Comparison of ENCODE assay signal across 18 cellular contexts in the genomic region with DNA sequence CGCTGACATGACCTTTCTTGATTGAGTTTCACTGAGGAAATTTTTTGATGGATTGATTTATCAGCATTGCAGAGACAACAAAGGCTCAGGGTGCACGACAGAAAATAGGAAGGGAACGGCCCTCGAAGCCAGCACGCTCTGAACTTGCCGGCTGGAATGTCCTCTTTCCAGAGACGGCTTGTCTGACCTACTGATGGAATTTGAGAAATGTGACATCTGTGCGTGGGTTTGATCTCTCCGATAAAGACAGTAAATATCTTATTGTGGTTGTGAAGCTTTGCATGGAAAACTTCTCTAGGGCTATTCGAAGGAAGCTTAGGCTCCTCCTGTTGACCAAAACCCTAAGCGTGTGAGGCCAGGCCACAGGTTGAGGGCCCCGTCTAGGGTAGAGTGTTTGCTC.
DNase-seq lines count a peak whose midpoint lies in the region; ATAC-seq and TF ChIP-seq lines count a peak whose summit lies in the region.
"Had no signal": no experiment of that assay in that cellular context is flagged by ENCODE, and none has a peak within 500 bp of the region (broad histone marks: within the 10 kb centered on the region; RNA-seq: fewer than 3 reads in every experiment).

No MANE protein-coding gene starts in this region.

- peak; percentile 74 to 86 for DNase-seq in Caco-2
- peak; percentile 72 for DNase-seq in SW480 (ENCODE audit: low spot score)
- peak; percentile 53 for DNase-seq in left kidney (ENCODE audit: low read depth, low spot score)
- no peak for DNase-seq in neuronal stem cell (ENCODE audit: low spot score)
- DNase-seq in AG20443 (ENCODE audit: low spot score): no peak
- no peak for DNase-seq in H4 (ENCODE audit: low spot score)
- DNase-seq in NCI-H2029 treated with DMSO at 0.1 percent for 48 hours (lab: John Stamatoyannopoulos, UW): no peak
- DNase-seq: C1 segment of cervical spinal cord; CD8-positive, alpha-beta memory T cell; DMS79; H9; NCI-H1436; NCI-H2029; NCI-H2171; NCI-H526 had no signal

- peaks cover 6% of the 10 kb centered on the region for H3K36me3 Mint-ChIP-seq in Caco-2 (ENCODE audit: insufficient read depth, unreplicated experiment)
- H3K36me3 Mint-ChIP-seq: CD8-positive, alpha-beta memory T cell had no signal

- CTCF ChIA-PET in Caco-2 (lab: Charles Lee): interaction anchor here (1.8 kb wide), 1 partner anchor 201 kb away, joined by 6 read pairs; no protein-coding TSS in a partner anchor

- H3K36me3 ChIP-seq in Caco-2 (ENCODE audit: control insufficient read depth, insufficient read depth, low read length): no peaks in the 10 kb centered on the region
- H3K36me3 ChIP-seq in neuronal stem cell (replicated peaks in 1 of 2; ENCODE audit: control insufficient read depth in 2 of 2, insufficient read depth in 2 of 2, low read length in 2 of 2): no peaks in the 10 kb centered on the region

- H3K27ac Mint-ChIP-seq in Caco-2 (ENCODE audit: unreplicated experiment): peak overlapping the region; percentile 41
- H3K27ac Mint-ChIP-seq: H9 had no signal

- BruUV-seq in Caco-2 (replicated peaks; lab: Mats Ljungman, UMichigan): no TSS peak

- no peak overlapping the region for H2BK5ac ChIP-seq in neuronal stem cell (ENCODE audit: low read length)

- H3K4ac ChIP-seq in neuronal stem cell (ENCODE audit: low read length): no peak overlapping the region

- H3K9me3 ChIP-seq in Caco-2: no peaks in the 10 kb centered on the region
- no peaks in the 10 kb centered on the region for H3K9me3 ChIP-seq in neuronal stem cell (replicated peaks in 1 of 2; ENCODE audit: control insufficient read depth in 2 of 2, insufficient read depth in 1 of 2, low read depth in 1 of 2, low read length in 2 of 2)

- H4K91ac ChIP-seq in neuronal stem cell (ENCODE audit: low read depth, low read length, poor library complexity): no peak overlapping the region

- no peak overlapping the region for H4K8ac ChIP-seq in neuronal stem cell (ENCODE audit: low read depth, low read length)

- intact Hi-C loops in Caco-2 (cut with micrococcal nuclease; ENCODE audit: unreplicated experiment): loop anchor here (1.0 kb wide), 1 partner anchor 167 kb away; no protein-coding TSS in a partner anchor

- H3K79me1 ChIP-seq in neuronal stem cell (ENCODE audit: low read depth, low read length): no peaks in the 10 kb centered on the region

- H3K27me3 ChIP-seq in Caco-2 (replicated peaks; ENCODE audit: control insufficient read depth, insufficient read depth, low read length): no peaks in the 10 kb centered on the region
- H3K27me3 ChIP-seq in neuronal stem cell (ENCODE audit: control insufficient read depth in 3 of 3, insufficient read depth in 3 of 3, low read depth in 1 of 3, low read length in 3 of 3): no peaks in the 10 kb centered on the region

- no peak overlapping the region for H2BK12ac ChIP-seq in neuronal stem cell (ENCODE audit: low read length)

- H3K23ac ChIP-seq in neuronal stem cell (ENCODE audit: low read depth, low read length, poor library complexity): no peak overlapping the region

- no peak overlapping the region for H3K4me2 ChIP-seq in neuronal stem cell (ENCODE audit: insufficient read depth, low read length, poor library complexity, severe bottlenecking)
- H3K4me2 ChIP-seq: KMS-11 had no signal

- H3K4me3 ChIP-seq in Caco-2 (ENCODE audit: low read depth, low read length): no peak overlapping the region
- no peak overlapping the region for H3K4me3 ChIP-seq in neuronal stem cell (ENCODE audit: low read length in 2 of 2)
- H3K4me3 ChIP-seq: SK-N-MC had no signal

- no peak overlapping the region for H3K9ac ChIP-seq in neuronal stem cell (ENCODE audit: low read depth, low read length, poor library complexity)
- H3K9ac ChIP-seq: KMS-11 had no signal

- no peak for ATAC-seq in GM21528 (IDR thresholded peaks at IDR 0.05; ENCODE audit: low FRiP score, unreplicated experiment)

- peaks cover 9% of the 10 kb centered on the region for H3K9me3 Mint-ChIP-seq in Caco-2 (ENCODE audit: unreplicated experiment)
- H3K9me3 Mint-ChIP-seq: H9 had no signal

- H3K4me1 ChIP-seq in Caco-2 (peaks cover 13% of the 10 kb centered on the region), neuronal stem cell (ENCODE audit: control insufficient read depth in 2 of 2, insufficient read depth in 1 of 2, low read depth in 1 of 2, low read length in 2 of 2) (peaks cover 0 to 10% of the 10 kb centered on the region in 2 donors)

- no peak overlapping the region for H3K14ac ChIP-seq in neuronal stem cell (ENCODE audit: low read length)

- peaks cover 9% of the 10 kb centered on the region for H3K4me1 Mint-ChIP-seq in Caco-2 (ENCODE audit: low read depth, unreplicated experiment)

- no CpG with 5 or more reads among the region's 12 CpGs for WGBS in neuronal stem cell (ENCODE audit: extremely low coverage in 2 of 2, insufficient read length in 2 of 2, insufficient replicate concordance in 1 of 2), 2 donors

- no peak overlapping the region for H3K27ac ChIP-seq in neuronal stem cell (replicated peaks; ENCODE audit: low read length)
- H3K27ac ChIP-seq: KMS-11, SK-N-MC had no signal

- H2BK15ac ChIP-seq in neuronal stem cell (ENCODE audit: low read length): no peak overlapping the region

- no peak for TF ChIP-seq CTCF in Caco-2 (IDR thresholded peaks at IDR 0.05; ENCODE audit: insufficient read depth in 1 of 2, low read depth in 1 of 2, low read length in 1 of 2, severe bottlenecking in 1 of 2, unreplicated experiment in 1 of 2)

- peak overlapping the region; percentile 19 for H3K4me3 Mint-ChIP-seq in Caco-2 (ENCODE audit: unreplicated experiment)
- H3K4me3 Mint-ChIP-seq: CD8-positive, alpha-beta memory T cell; H9 had no signal

- POLR2A ChIA-PET in Caco-2 (lab: Charles Lee): interaction anchor here (0.7 kb wide), 1 partner anchor 103 kb away, joined by 5 read pairs; no protein-coding TSS in a partner anchor

- no peak overlapping the region for H2BK120ac ChIP-seq in neuronal stem cell (ENCODE audit: low read depth, low read length)

- no peak overlapping the region for H2AK5ac ChIP-seq in neuronal stem cell (ENCODE audit: low read depth, low read length)

- H3K18ac ChIP-seq in neuronal stem cell (ENCODE audit: low read length): no peak overlapping the region

- H2AFZ ChIP-seq in neuronal stem cell (ENCODE audit: low read length): peak overlapping the region; percentile 46

- no peaks in the 10 kb centered on the region for H3K27me3 Mint-ChIP-seq in Caco-2 (ENCODE audit: insufficient read depth, unreplicated experiment)

Comparison
In these comparisons a context has a peak if more than half of its experiments do, and no peak if none do; other contexts are left out.
1. DNase-seq: peak in Caco-2 (2 of 2), SW480 (single experiment) and left kidney (single experiment); none in neuronal stem cell (single experiment), AG20443 (single experiment), H4 (single experiment) and NCI-H2029 treated with DMSO at 0.1 percent for 48 hours (single experiment).